ENCODE assay signal across 19 cellular contexts in the genomic region with DNA sequence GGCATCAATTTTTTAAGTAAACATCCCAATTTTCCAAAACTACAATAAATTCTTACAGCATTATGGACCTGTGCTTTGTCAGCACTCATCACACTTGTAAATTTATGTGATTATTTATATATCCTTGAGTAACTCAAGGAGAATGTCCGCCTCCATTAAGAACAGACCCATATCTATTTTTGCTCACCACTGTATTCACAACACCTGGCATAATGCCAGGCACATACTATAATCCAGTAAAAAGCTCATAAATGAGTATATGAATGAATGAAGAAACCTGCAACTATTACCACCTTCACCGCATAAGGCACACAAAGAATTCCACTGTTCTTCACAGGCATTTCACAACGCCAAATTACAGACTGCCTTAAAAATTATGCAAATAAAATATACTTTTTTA. TPM values are rescaled to one million over a fixed set of nuclear protein-coding genes. Genes with fewer than 3 reads are reported as not detected.
DNase-seq lines count a peak whose midpoint lies in the region; ATAC-seq and TF ChIP-seq lines count a peak whose summit lies in the region.
"Had no signal": no experiment of that assay in that cellular context is flagged by ENCODE, and none has a peak within 500 bp of the region (broad histone marks: within the 10 kb centered on the region; RNA-seq: fewer than 3 reads in every experiment).

No MANE protein-coding gene starts in this region.

- ATAC-seq in left ventricle myocardium superior (peak; percentile 23), T-cell (replicated peaks in 1 of 4) (no peak)
- ATAC-seq: CD8-positive, alpha-beta T cell had no signal

- H3K27me3 Mint-ChIP-seq in T-cell: no peaks in the 10 kb centered on the region
- H3K27me3 Mint-ChIP-seq: memory B cell had no signal

- H3K4me1 Mint-ChIP-seq in T-cell: peaks cover 0 to 2% (median 0%) of the 10 kb centered on the region in 3 donors
- H3K4me1 Mint-ChIP-seq: memory B cell had no signal

- peak overlapping the region; percentile 27 to 36 for H3K27ac ChIP-seq in ascending aorta
- H3K27ac ChIP-seq in tibial nerve: no peak overlapping the region

- no peak for TF ChIP-seq EP300 in tibial nerve (IDR thresholded peaks at IDR 0.05)

- H3K36me3 Mint-ChIP-seq in T-cell: peaks cover 61% of the 10 kb centered on the region

- POLR2A ChIA-PET in T-cell (lab: Charles Lee): no interaction called here

- intact Hi-C loops in left ventricle myocardium superior (cut with micrococcal nuclease) (no loop called here), cardiac septum (cut with DNase I) (no loop called here), ascending aorta (cut with DNase I) (no loop called here)

- no peak for TF ChIP-seq POLR2A in tibial nerve (IDR thresholded peaks at IDR 0.05)

- CTCF ChIA-PET in T-cell (lab: Charles Lee): interaction anchor here in 1 of 2 donors (0.7 kb wide), 1 partner anchor 1476 kb away, joined by 3 read pairs; no protein-coding TSS in a partner anchor

- no peaks in the 10 kb centered on the region for H3K9me3 ChIP-seq in ascending aorta
- H3K9me3 ChIP-seq in tibial nerve: no peaks in the 10 kb centered on the region

- no peaks in the 10 kb centered on the region for H3K9me3 Mint-ChIP-seq in T-cell
- H3K9me3 Mint-ChIP-seq: CD8-positive, alpha-beta T cell; memory B cell; nephron progenitor cell had no signal

- DNase-seq in left ventricle myocardium superior: no peak
- no peak for DNase-seq in cardiac septum (ENCODE audit: low spot score)
- DNase-seq in ascending aorta (ENCODE audit: low spot score in 2 of 2): no peak
- peak; percentile 48 for DNase-seq in fibroblast of villous mesenchyme (ENCODE audit: low read depth)
- DNase-seq in activated naive CD4-positive, alpha-beta T cell (lab: John Stamatoyannopoulos, UW): no peak
- DNase-seq in tibial nerve (ENCODE audit: low spot score in 2 of 2): no peak
- no peak for DNase-seq in NCI-H226
- no peak for DNase-seq in T-cell
- DNase-seq: activated CD4-positive, CD25-positive, alpha-beta regulatory T cell treated with anti-CD3 and anti-CD28 coated beads, Interleukin-2, amount 50 U/mL, for 72 hours; activated gamma-delta T cell; CD8-positive, alpha-beta T cell; DMS79; NCI-H146; NCI-H510A; nephron progenitor cell; stimulated activated CD4-positive, alpha-beta T cell treated with anti-CD3 and anti-CD28 coated beads, Interleukin-15, amount 100 ng/mL, for 24 hours; stimulated activated naive CD4-positive, alpha-beta T cell treated with Interleukin-2 at 50 U/mL for 16 hours; T1000 had no signal

- no peak overlapping the region for H3K27ac Mint-ChIP-seq in T-cell
- H3K27ac Mint-ChIP-seq: CD8-positive, alpha-beta T cell; memory B cell had no signal

- H3K27me3 ChIP-seq in ascending aorta: no peaks in the 10 kb centered on the region
- no peaks in the 10 kb centered on the region for H3K27me3 ChIP-seq in tibial nerve

- TF ChIP-seq CTCF in ascending aorta (IDR thresholded peaks at IDR 0.05): no peak
- no peak for TF ChIP-seq CTCF in fibroblast of villous mesenchyme (IDR thresholded peaks at IDR 0.05; ENCODE audit: insufficient read depth, low read depth, low read length)
- no peak for TF ChIP-seq CTCF in tibial nerve (IDR thresholded peaks at IDR 0.05)

- no peaks in the 10 kb centered on the region for H3K36me3 ChIP-seq in ascending aorta
- H3K36me3 ChIP-seq in tibial nerve: peaks cover 0 to 14% (median 0%) of the 10 kb centered on the region in 3 donors

- H3K4me3 ChIP-seq in ascending aorta: no peak overlapping the region
- no peak overlapping the region for H3K4me3 ChIP-seq in fibroblast of villous mesenchyme (ENCODE audit: low read depth, low read length)
- H3K4me3 ChIP-seq in tibial nerve: no peak overlapping the region

- H3K4me1 ChIP-seq in ascending aorta (peaks cover 2 to 22% of the 10 kb centered on the region in 2 donors), tibial nerve (peaks cover 0 to 12% (median 2%) of the 10 kb centered on the region in 4 donors)

- 64 to 81% methylated on average over 3 of the region's 3 CpGs for WGBS in tibial nerve, 2 donors

- H3K4me3 Mint-ChIP-seq in T-cell: no peak overlapping the region
- H3K4me3 Mint-ChIP-seq: CD8-positive, alpha-beta T cell; memory B cell; nephron progenitor cell had no signal

RNA-seq across cellular contexts. Expression of a gene that starts 46.9 kb away (rescaled TPM):
- total RNA-seq in left ventricle myocardium superior (18.5 TPM), cardiac septum (26.3 TPM), ascending aorta (13.7 TPM), fibroblast of villous mesenchyme (29.6 and 39.7 TPM in 2 replicates), tibial nerve (10 to 100 TPM; 25.3 to 33.2 (median 28.2) TPM), T-cell (10 to 100 TPM; 23.6 to 38.0 (median 29.0) TPM)

Comparison
In these comparisons a context has a peak if more than half of its experiments do, and no peak if none do; other contexts are left out.
1. H3K27ac ChIP-seq: peak in ascending aorta (2 of 2); none in tibial nerve (0 of 4).